ENCODE assay signal across 8 cellular contexts in genomic region chr11:69704508-69705245, GRCh38. TPM values are rescaled to one million over a fixed set of nuclear protein-coding genes. Genes with fewer than 3 reads are reported as not detected.
A peak's percentile ranks its signal among the peaks of the same experiment; 100 is the strongest.
DNase-seq lines count a peak whose midpoint lies in the region; ATAC-seq and TF ChIP-seq lines count a peak whose summit lies in the region.

No MANE protein-coding gene starts in this region.

- peak overlapping the region in 2 of 3 donors; percentile 3 to 64 for H3K4me3 Mint-ChIP-seq in T-cell

- H3K36me3 ChIP-seq in hepatocyte (replicated peaks; ENCODE audit: insufficient read depth, low read depth), result no peaks in the 10 kb centered on the region
- no peaks in the 10 kb centered on the region for H3K36me3 ChIP-seq in transverse colon

- intact Hi-C loops in transverse colon (cut with DNase I; ENCODE audit: low total_unique reads), result no loop called here

- POLR2A ChIA-PET in AG04449 (lab: Yijun Ruan, JAX), result no interaction called here
- POLR2A ChIA-PET in T-cell (lab: Charles Lee), result interaction anchor here in 1 of 2 donors (0.6 kb wide), 1 partner anchor 512 kb away, joined by 3 read pairs; no protein-coding TSS in a partner anchor

- H3K79me2 ChIP-seq in hepatocyte, result no peaks in the 10 kb centered on the region

- CTCF ChIA-PET in AG04449 (lab: Yijun Ruan, JAX), result interaction anchor here (0.6 to 3.1 kb wide), 7 partner anchors 11 to 185 kb away, joined by 3 to 12 read pairs (median 3); no protein-coding TSS in a partner anchor
- CTCF ChIA-PET in T-cell (lab: Charles Lee), result no interaction called here

- in situ Hi-C loops in GM13977 (cut with MboI; ENCODE audit: low pct_unique_long_range_greater_than_20kb, low sequenced_read_pairs, unreplicated experiment), result no loop called here
- in situ Hi-C loops in transverse colon (cut with MboI; ENCODE audit: low pct_ligation_motif_present in 1 of 4, low pct_unique_long_range_greater_than_20kb in 1 of 4, low sequenced_read_pairs in 3 of 4), result loop anchor here in 2 of 4 donors (25.0 kb wide), 2 partner anchors 183 to 483 kb away; no protein-coding TSS in a partner anchor

- H3K27ac ChIP-seq in hepatocyte, result no peak overlapping the region
- H3K27ac ChIP-seq in transverse colon, result no peak overlapping the region

- H3K4me3 ChIP-seq in AG04449 (ENCODE audit: low read depth, low read length) (no peak overlapping the region), hepatocyte (peak overlapping the region; percentile 42), transverse colon (peak overlapping the region in 2 of 4 donors; percentile 3 to 22)

- WGBS in hepatocyte (ENCODE audit: low lambda C conversion rate, missing lambda C conversion rate), result 9% methylated on average over 50 of the region's 62 CpGs
- 5 to 7% methylated on average over 8 to 62 of the region's 62 CpGs for whole genome bisulfite sequencing in transverse colon (ENCODE audit: low coverage in 1 of 2), 2 donors

- DNase-seq in AG04449 (ENCODE audit: low read depth, low spot score) (no peak), GM13977 (ENCODE audit: low spot score) (peak; percentile 70), T-cell (peak in 1 of 34 experiments; percentile 15), hepatocyte (ENCODE audit: low spot score) (peak; percentile 80), transverse colon (no peak)
- no peak for DNase-seq in activated CD8-positive, alpha-beta memory T cell treated with anti-CD3 and anti-CD28 coated beads, Interleukin-2, amount 50 U/mL, for 4 hours

- H3K27ac Mint-ChIP-seq in T-cell, result no peak overlapping the region

- TF ChIP-seq CTCF in AG04449 (IDR thresholded peaks at IDR 0.05; ENCODE audit: insufficient read depth, low read length, missing control alignments) (peak; percentile 57), GM13977 (IDR thresholded peaks at IDR 0.05; ENCODE audit: extremely low read depth, insufficient read depth, missing control alignments) (peak; percentile 50), hepatocyte (IDR thresholded peaks at IDR 0.05; ENCODE audit: poor library complexity) (peak; percentile 71), transverse colon (IDR thresholded peaks at IDR 0.05) (peak in 3 of 5 experiments; percentile 32 to 54 (median 39))

- H3K36me3 Mint-ChIP-seq in T-cell, result no peaks in the 10 kb centered on the region

- no peaks in the 10 kb centered on the region for H3K9me2 ChIP-seq in hepatocyte (replicated peaks; ENCODE audit: insufficient read depth)

- no peak for TF ChIP-seq EP300 in transverse colon (IDR thresholded peaks at IDR 0.05; ENCODE audit: low read depth)

- ATAC-seq in T-cell (replicated peaks in 1 of 4), result no peak
- no peak for ATAC-seq in GM21528 (IDR thresholded peaks at IDR 0.05; ENCODE audit: low FRiP score, unreplicated experiment)
- no peak for ATAC-seq in GM21381 (IDR thresholded peaks at IDR 0.05; ENCODE audit: unreplicated experiment)

- H3K27me3 ChIP-seq in hepatocyte, result peaks cover 49% of the 10 kb centered on the region
- peaks cover 82% of the 10 kb centered on the region for H3K27me3 ChIP-seq in transverse colon

- no peaks in the 10 kb centered on the region for H4K20me1 ChIP-seq in hepatocyte (ENCODE audit: insufficient read depth, poor library complexity, severe bottlenecking)

- H3K9me3 Mint-ChIP-seq in T-cell, result no peaks in the 10 kb centered on the region

- H3K4me1 ChIP-seq in hepatocyte (ENCODE audit: insufficient read depth) (peaks cover 54% of the 10 kb centered on the region), transverse colon (peaks cover 6 to 41% (median 28%) of the 10 kb centered on the region in 4 donors)

- H2AFZ ChIP-seq in hepatocyte, result peak overlapping the region; percentile 45

- H3K4me1 Mint-ChIP-seq in T-cell, result peaks cover 6 to 16% (median 11%) of the 10 kb centered on the region in 3 donors

- H3K4me2 ChIP-seq in hepatocyte, result peak overlapping the region; percentile 89

- H3K27me3 Mint-ChIP-seq in T-cell, result peaks cover 29 to 59% of the 10 kb centered on the region in 2 donors

- TF ChIP-seq POLR2A in transverse colon (IDR thresholded peaks at IDR 0.05), result no peak

- H3K9me3 ChIP-seq in hepatocyte (ENCODE audit: low read depth), result no peaks in the 10 kb centered on the region
- no peaks in the 10 kb centered on the region for H3K9me3 ChIP-seq in transverse colon

RNA-seq across cellular contexts. Expression of gene FGF19, which starts 0.9 kb away (rescaled TPM):
- under 1 TPM in 1 of 5 donors, not detected in 4; 0.09 TPM for total RNA-seq in T-cell
- total RNA-seq in hepatocyte, result 0.16 and 1.0 TPM in 2 replicates
- polyA plus RNA-seq in hepatocyte, result not detected in 2 replicates
- total RNA-seq in transverse colon, result not detected

RNA-seq across cellular contexts. Expression of gene LTO1, which starts 29.5 kb away (rescaled TPM):
- total RNA-seq in T-cell (10 to 100 TPM; 31.8 to 64.2 (median 57.4) TPM), hepatocyte (13.4 and 32.9 TPM in 2 replicates), transverse colon (100 to 1,000 TPM in 1 of 4 donors, 10 to 100 TPM in 3; 28.3 to 131 (median 54.6) TPM)
- 12.6 and 19.6 TPM in 2 replicates for polyA plus RNA-seq in hepatocyte

Comparison
In these comparisons a context has a peak if more than half of its experiments do, and no peak if none do; other contexts are left out.
1. DNase-seq: peak in GM13977 (single experiment) and hepatocyte (single experiment); none in AG04449 (single experiment), transverse colon (single experiment) and activated CD8-positive, alpha-beta memory T cell treated with anti-CD3 and anti-CD28 coated beads, Interleukin-2, amount 50 U/mL, for 4 hours (single experiment).
2. Peak in every context shown above with its lines, with median percentiles within 50 percentile points of each other: CTCF ChIP-seq.